In genomic region chr17:13384626-13385025, GRCh38 we compare ENCODE assay signal across 25 cellular contexts.
DNase-seq lines count a peak whose midpoint lies in the region; TF ChIP-seq lines count a peak whose summit lies in the region.
"Had no signal": no experiment of that assay in that cellular context is flagged by ENCODE, and none has a peak within 500 bp of the region (broad histone marks: within the 10 kb centered on the region; RNA-seq: fewer than 3 reads in every experiment).

No MANE protein-coding gene starts in this region.

- peak; percentile 53 for DNase-seq in NCI-H748 (lab: John Stamatoyannopoulos, UW; ENCODE audit: unreplicated experiment)
- DNase-seq in NCI-H748 treated with DMSO at 0.1 percent for 48 hours (lab: John Stamatoyannopoulos, UW): no peak
- peak; percentile 24 for DNase-seq in RPMI7951 (ENCODE audit: low read depth)
- peak; percentile 82 for DNase-seq in foreskin melanocyte
- no peak for DNase-seq in smooth muscle cell (lab: John Stamatoyannopoulos, UW; ENCODE audit: unreplicated experiment)
- no peak for DNase-seq in activated naive CD4-positive, alpha-beta T cell (lab: John Stamatoyannopoulos, UW)
- DNase-seq in brain microvascular endothelial cell: no peak
- no peak for DNase-seq in activated T-cell treated with anti-CD3 and anti-CD28 coated beads, Interleukin-2, amount 50 U/mL, for 48 hours
- DNase-seq: ACHN; C1 segment of cervical spinal cord; Calu3; CD8-positive, alpha-beta T cell; DMS153; HCEC 1CT; KG1; NCI-H1092 treated with DMSO at 0.1 percent for 48 hours; NCI-H1436 treated with DMSO at 0.1 percent for 48 hours; NCI-H1930; NCI-H226; NCI-H510A treated with DMSO at 0.1 percent for 48 hours; NCI-H82; Peyer's patch; Right ventricle myocardium superior had no signal

- in situ Hi-C loops in brain microvascular endothelial cell (cut with HindIII; ENCODE audit: low pct_ligation_motif_present, low sequenced_read_pairs): no loop called here

- H3K36me3 ChIP-seq in smooth muscle cell (ENCODE audit: low read depth) (no peaks in the 10 kb centered on the region), brain microvascular endothelial cell (replicated peaks) (no peaks in the 10 kb centered on the region)
- H3K36me3 ChIP-seq: Peyer's patch had no signal

- H3K79me2 ChIP-seq in smooth muscle cell (ENCODE audit: low read depth): no peaks in the 10 kb centered on the region

- H3K4me1 ChIP-seq in smooth muscle cell (ENCODE audit: low read depth): no peaks in the 10 kb centered on the region
- H3K4me1 ChIP-seq: Peyer's patch had no signal

- peak overlapping the region; percentile 58 for H3K9ac ChIP-seq in smooth muscle cell (ENCODE audit: low read depth)

- peaks cover 10% of the 10 kb centered on the region for H3F3A ChIP-seq in smooth muscle cell (ENCODE audit: low read depth)

- no peaks in the 10 kb centered on the region for H4K20me1 ChIP-seq in smooth muscle cell (ENCODE audit: low read depth)

- H3K4me3 ChIP-seq in smooth muscle cell (no peak overlapping the region), brain microvascular endothelial cell (ENCODE audit: low read depth, low read length) (no peak overlapping the region)
- H3K4me3 ChIP-seq: GM23338, Peyer's patch had no signal

- WGBS in smooth muscle cell (ENCODE audit: low lambda C conversion rate): 92% methylated on average over 1 of the region's 1 CpG

- H3K27me3 ChIP-seq in smooth muscle cell (ENCODE audit: low read depth) (no peaks in the 10 kb centered on the region), brain microvascular endothelial cell (replicated peaks) (no peaks in the 10 kb centered on the region)
- H3K27me3 ChIP-seq: Peyer's patch had no signal

- peak overlapping the region; percentile 67 for H3K4me2 ChIP-seq in smooth muscle cell
- H3K4me2 ChIP-seq: GM23338 had no signal

- H3K9me3 ChIP-seq in smooth muscle cell (replicated peaks; ENCODE audit: low read depth): no peaks in the 10 kb centered on the region
- H3K9me3 ChIP-seq: Peyer's patch had no signal

- TF ChIP-seq CTCF in smooth muscle cell (IDR thresholded peaks at IDR 0.05; ENCODE audit: borderline replicate concordance, insufficient read depth, poor library complexity, severe bottlenecking): no peak
- TF ChIP-seq CTCF in brain microvascular endothelial cell (IDR thresholded peaks at IDR 0.05; ENCODE audit: low read depth, low read length, missing control alignments): no peak

- H2AFZ ChIP-seq in smooth muscle cell (ENCODE audit: low read depth): peak overlapping the region; percentile 20

- H3K27ac ChIP-seq in smooth muscle cell (ENCODE audit: low read depth) (peak overlapping the region; percentile 95), brain microvascular endothelial cell (no peak overlapping the region)
- H3K27ac ChIP-seq: 22Rv1, Peyer's patch had no signal

Comparison
In these comparisons a context has a peak if more than half of its experiments do, and no peak if none do; other contexts are left out.
1. DNase-seq: peak in NCI-H748 (single experiment), RPMI7951 (single experiment) and foreskin melanocyte (single experiment); none in NCI-H748 treated with DMSO at 0.1 percent for 48 hours (single experiment), smooth muscle cell (single experiment), activated naive CD4-positive, alpha-beta T cell (0 of 4), brain microvascular endothelial cell (single experiment) and activated T-cell treated with anti-CD3 and anti-CD28 coated beads, Interleukin-2, amount 50 U/mL, for 48 hours (0 of 2).